1 cellular context compared by ENCODE assay signal in genomic region chr20:17873410-17874270, GRCh38.
TF ChIP-seq lines count a peak whose summit lies in the region.

No MANE protein-coding gene starts in this region.

TF ChIP-seq in HepG2, 621 proteins besides CTCF, POLR2A, EP300 and RAD21 (continued from another document and continues in another):
- TF ChIP-seq ZC3H4 (CRISPR knock-in tag; IDR thresholded peaks at IDR 0.05; ENCODE audit: borderline replicate concordance) (peak; percentile 78; the same call in 1 of the 2 replicates), ZC3H13 (CRISPR knock-in tag; IDR thresholded peaks at IDR 0.05) (no peak), DPF2 (CRISPR knock-in tag; IDR thresholded peaks at IDR 0.05; ENCODE audit: borderline replicate concordance, low read depth) (0 out of 2 replicates have a peak, but pooled peaks have one; percentile 52), TERF1 (CRISPR knock-in tag; IDR thresholded peaks at IDR 0.05) (no peak), ATM (IDR thresholded peaks at IDR 0.05; ENCODE audit: borderline replicate concordance) (no peak), TEAD3 (CRISPR knock-in tag; optimal IDR thresholded peaks at IDR 0.05; ENCODE audit: borderline replicate concordance) (peak; percentile 19), ZNF644 (CRISPR knock-in tag; IDR thresholded peaks at IDR 0.05; ENCODE audit: low read depth) (0 out of 2 replicates have a peak, but pooled peaks have one; percentile 36), HNRNPL (IDR thresholded peaks at IDR 0.05; ENCODE audit: low read depth, low read length) (peak; percentile 97), ZNF335 (CRISPR knock-in tag; IDR thresholded peaks at IDR 0.05) (0 out of 2 replicates have a peak, but pooled peaks have one; percentile 3), ZNF230 (CRISPR knock-in tag; IDR thresholded peaks at IDR 0.05) (0 out of 2 replicates have a peak, but pooled peaks have one; percentile 54), ASH2L (IDR thresholded peaks at IDR 0.05; ENCODE audit: insufficient read length, low read depth, low read length) (no peak), HCFC1 (IDR thresholded peaks at IDR 0.05; ENCODE audit: low read depth, low read length) (no peak), UBTF (CRISPR knock-in tag; IDR thresholded peaks at IDR 0.05) (peak; percentile 64), POGK (CRISPR knock-in tag; conservative IDR thresholded peaks at IDR 0.05) (peak; percentile 52), NR2F6 (IDR thresholded peaks at IDR 0.05) (no peak), NR2F6 (CRISPR knock-in tag; IDR thresholded peaks at IDR 0.05) (peak; percentile 61; the same call in 1 of the 2 replicates), CENPBD1 (CRISPR knock-in tag; IDR thresholded peaks at IDR 0.05; ENCODE audit: borderline replicate concordance, low read depth) (no peak), SMC3 (IDR thresholded peaks at IDR 0.05; ENCODE audit: low read length) (no peak), SALL1 (CRISPR knock-in tag; IDR thresholded peaks at IDR 0.05) (peak; percentile 86), STAG1 (CRISPR knock-in tag; IDR thresholded peaks at IDR 0.05) (no peak; the same call in 1 of the 2 replicates), SKI (IDR thresholded peaks at IDR 0.05; ENCODE audit: partially characterized antibody) (peak; percentile 78), ZSCAN31 (CRISPR knock-in tag; IDR thresholded peaks at IDR 0.05; ENCODE audit: low read depth) (peak; percentile 42; the same call in 1 of the 2 replicates), AKAP8 (CRISPR knock-in tag; IDR thresholded peaks at IDR 0.05) (0 out of 2 replicates have a peak, but pooled peaks have one; percentile 55), MED1 (CRISPR knock-in tag; IDR thresholded peaks at IDR 0.05) (peak; percentile 65), FOXP1 (IDR thresholded peaks at IDR 0.05) (peak; percentile 51; the same call in 1 of the 2 replicates), FOXP1 (CRISPR knock-in tag; IDR thresholded peaks at IDR 0.05) (peak; percentile 78), ETV5 (CRISPR knock-in tag; IDR thresholded peaks at IDR 0.05; ENCODE audit: borderline replicate concordance) (peak; percentile 19; the same call in 1 of the 2 replicates), GATAD2A (CRISPR knock-in tag; IDR thresholded peaks at IDR 0.05) (peak; percentile 73), ZBTB4 (CRISPR knock-in tag; IDR thresholded peaks at IDR 0.05; ENCODE audit: borderline replicate concordance) (peak; percentile 93), HOXA7 (CRISPR knock-in tag; IDR thresholded peaks at IDR 0.05) (no peak), ZNF12 (CRISPR knock-in tag; IDR thresholded peaks at IDR 0.05) (no peak), ZBTB26 (CRISPR knock-in tag; IDR thresholded peaks at IDR 0.05; ENCODE audit: borderline replicate concordance) (peak; percentile 18), TOE1 (CRISPR knock-in tag; IDR thresholded peaks at IDR 0.05) (0 out of 2 replicates have a peak, but pooled peaks have one; percentile 15), SMAD1 (CRISPR knock-in tag; IDR thresholded peaks at IDR 0.05; ENCODE audit: borderline replicate concordance, low read depth) (0 out of 2 replicates have a peak, but pooled peaks have one; percentile 27), ZNF180 (CRISPR knock-in tag; IDR thresholded peaks at IDR 0.05; ENCODE audit: borderline replicate concordance, low read depth) (no peak), ZNF713 (CRISPR knock-in tag; IDR thresholded peaks at IDR 0.05) (peak; percentile 91; the same call in 1 of the 2 replicates), ZNF614 (CRISPR knock-in tag; IDR thresholded peaks at IDR 0.05; ENCODE audit: borderline replicate concordance) (peak; percentile 50; the same call in 1 of the 2 replicates), EEA1 (CRISPR knock-in tag; IDR thresholded peaks at IDR 0.05; ENCODE audit: borderline replicate concordance) (peak; percentile 31; the same call in 1 of the 2 replicates), GABPB1 (CRISPR knock-in tag; IDR thresholded peaks at IDR 0.05) (peak; percentile 48), MIER3 (CRISPR knock-in tag; IDR thresholded peaks at IDR 0.05; ENCODE audit: borderline replicate concordance) (0 out of 2 replicates have a peak, but pooled peaks have one; percentile 27), SAP130 (CRISPR knock-in tag; IDR thresholded peaks at IDR 0.05; ENCODE audit: low read depth) (peak; percentile 51), ZNF225 (CRISPR knock-in tag; IDR thresholded peaks at IDR 0.05) (peak; percentile 63; the same call in 1 of the 2 replicates), CREB3 (CRISPR knock-in tag; IDR thresholded peaks at IDR 0.05) (no peak), ZBTB43 (CRISPR knock-in tag; conservative IDR thresholded peaks at IDR 0.05) (0 out of 2 replicates have a peak, but pooled peaks have one; percentile 27), ATF7 (IDR thresholded peaks at IDR 0.05) (peak; percentile 33; the same call in 1 of the 2 replicates), ATF7 (CRISPR knock-in tag; IDR thresholded peaks at IDR 0.05) (no peak), KAT8 (CRISPR knock-in tag; IDR thresholded peaks at IDR 0.05) (0 out of 2 replicates have a peak, but pooled peaks have one; percentile 9), NFKBIZ (CRISPR knock-in tag; IDR thresholded peaks at IDR 0.05) (0 out of 2 replicates have a peak, but pooled peaks have one; percentile 14), ZNF629 (CRISPR knock-in tag; conservative IDR thresholded peaks at IDR 0.05) (no peak), CREM (IDR thresholded peaks at IDR 0.05) (peak; percentile 15; the same call in 1 of the 2 replicates), CREM (CRISPR knock-in tag; IDR thresholded peaks at IDR 0.05) (no peak), ZNF574 (CRISPR knock-in tag; IDR thresholded peaks at IDR 0.05) (peak; percentile 60; the same call in 1 of the 2 replicates), RBFOX2 (IDR thresholded peaks at IDR 0.05; ENCODE audit: low read depth, low read length) (peak; percentile 83)
